ENCODE assay signal across 8 cellular contexts in the genomic region with DNA sequence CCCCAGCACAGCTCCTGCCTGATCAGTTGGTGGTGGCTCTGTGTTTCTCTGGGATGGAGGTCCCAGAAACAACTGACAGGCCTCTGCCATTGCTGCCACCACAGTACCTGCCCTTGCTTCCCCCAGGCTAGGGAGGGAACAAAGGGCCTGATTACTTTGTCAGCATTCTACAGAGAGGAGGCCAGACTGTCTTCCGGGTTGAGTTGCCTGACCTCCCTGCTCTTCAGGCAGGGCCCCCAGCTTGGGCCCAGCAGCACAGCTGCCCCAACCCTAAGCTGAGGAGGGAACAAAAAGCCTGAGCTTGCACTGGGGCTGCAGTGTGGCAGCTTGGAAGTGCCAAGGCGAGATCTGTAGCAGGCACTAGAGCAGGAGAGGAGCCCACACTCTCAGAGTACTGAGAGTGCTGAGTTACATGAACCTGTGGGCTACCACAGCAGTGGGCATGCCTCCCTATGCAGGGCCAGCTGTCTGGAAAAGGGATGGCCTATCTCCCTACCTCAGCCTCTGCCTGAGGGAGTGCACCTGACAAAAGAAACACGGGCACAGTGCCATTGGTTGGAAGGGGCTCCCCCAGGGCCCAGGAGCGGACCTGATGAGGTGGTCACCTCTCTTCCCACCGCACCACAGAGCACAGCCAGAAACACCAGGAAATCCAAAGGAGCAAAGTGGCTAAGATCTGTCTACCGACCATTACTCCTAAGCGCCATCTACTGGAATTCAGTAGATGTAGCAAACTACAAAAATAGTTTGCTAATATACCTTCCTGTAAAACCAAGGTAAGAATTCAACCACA. TPM values are rescaled to one million over a fixed set of nuclear protein-coding genes. Genes with fewer than 3 reads are reported as not detected.
DNase-seq lines count a peak whose midpoint lies in the region; ATAC-seq and TF ChIP-seq lines count a peak whose summit lies in the region.

No MANE protein-coding gene starts in this region.

- no peaks in the 10 kb centered on the region for H3K27me3 ChIP-seq in WERI-Rb-1 (ENCODE audit: insufficient read depth, low read depth, severe bottlenecking)

- no peak overlapping the region for H3K27ac ChIP-seq in WERI-Rb-1

- ATAC-seq in left lobe of liver: peak; percentile 64
- no peak for ATAC-seq in HG03097 (IDR thresholded peaks at IDR 0.05; ENCODE audit: low FRiP score, unreplicated experiment)

- H3K9me3 ChIP-seq in WERI-Rb-1 (ENCODE audit: severe bottlenecking): no peaks in the 10 kb centered on the region

- H3K36me3 ChIP-seq in WERI-Rb-1: no peaks in the 10 kb centered on the region

- peak; percentile 1 for DNase-seq in NCI-H1105 treated with DMSO at 0.1 percent for 48 hours (lab: John Stamatoyannopoulos, UW)
- DNase-seq in NCI-H1105 (lab: John Stamatoyannopoulos, UW): no peak
- peak; percentile 37 for DNase-seq in HuH-7 (ENCODE audit: low spot score)
- peak; percentile 8 for DNase-seq in WERI-Rb-1
- DNase-seq in left lobe of liver (ENCODE audit: low spot score): no peak
- DNase-seq in cortex of kidney (lab: John Stamatoyannopoulos, UW): no peak
- DNase-seq in activated CD4-positive, CD25-positive, alpha-beta regulatory T cell treated with anti-CD3 and anti-CD28 coated beads, Interleukin-2, amount 50 U/mL, for 72 hours: no peak

- 0 out of 2 replicates have a peak, but pooled peaks have one; percentile 21 for TF ChIP-seq CTCF in WERI-Rb-1 (IDR thresholded peaks at IDR 0.05; ENCODE audit: low read depth, low read length)

- no peak overlapping the region for H3K4me3 ChIP-seq in WERI-Rb-1 (ENCODE audit: low read depth, low read length)

RNA-seq across cellular contexts. Expression of a gene that starts 24.4 kb away (rescaled TPM):
- 141 TPM for total RNA-seq in left lobe of liver

RNA-seq across cellular contexts. Expression of a gene that starts 42.9 kb away (rescaled TPM):
- 14.9 TPM for total RNA-seq in left lobe of liver

Comparison
In these comparisons a context has a peak if more than half of its experiments do, and no peak if none do; other contexts are left out.
1. DNase-seq: peak in NCI-H1105 treated with DMSO at 0.1 percent for 48 hours (single experiment), HuH-7 (single experiment) and WERI-Rb-1 (single experiment); none in NCI-H1105 (single experiment), left lobe of liver (single experiment), cortex of kidney (single experiment) and activated CD4-positive, CD25-positive, alpha-beta regulatory T cell treated with anti-CD3 and anti-CD28 coated beads, Interleukin-2, amount 50 U/mL, for 72 hours (single experiment).